8 cellular contexts compared by ENCODE assay signal in genomic region chr3:69014022-69014580, GRCh38. TPM values are rescaled to one million over a fixed set of nuclear protein-coding genes. Genes with fewer than 3 reads are reported as not detected.
DNase-seq lines count a peak whose midpoint lies in the region; ATAC-seq, FAIRE-seq and TF ChIP-seq lines count a peak whose summit lies in the region.

No MANE protein-coding gene starts in this region.

- H3K27ac ChIP-seq in mucosa of rectum (ENCODE audit: low read depth in 2 of 2, low read length in 2 of 2) = peak overlapping the region; percentile 89 to 91

- POLR2A ChIA-PET in AG04449 (lab: Yijun Ruan, JAX) = interaction anchor here (0.8 to 1.4 kb wide), 4 partner anchors 17 to 72 kb away, joined by 3 to 4 read pairs (median 3); no protein-coding TSS in a partner anchor

- H3K27ac Mint-ChIP-seq in IgD-negative memory B cell = peak overlapping the region in 2 of 3 donors; percentile 53 to 66

- H3K4me3 ChIP-seq in AG04449 (ENCODE audit: low read depth, low read length) (peak overlapping the region; percentile 72), bronchial epithelial cell (ENCODE audit: low read depth, low read length) (peak overlapping the region; percentile 69), mucosa of rectum (ENCODE audit: low read length in 2 of 2) (peak overlapping the region; percentile 81 to 83)

- ATAC-seq in HG03095 (IDR thresholded peaks at IDR 0.05; ENCODE audit: unreplicated experiment) (no peak), GM18861 (IDR thresholded peaks at IDR 0.05; ENCODE audit: unreplicated experiment) (no peak)

- H3K36me3 Mint-ChIP-seq in IgD-negative memory B cell = peaks cover 2% of the 10 kb centered on the region

- peaks cover 3 to 7% of the 10 kb centered on the region in 2 donors for H3K4me1 ChIP-seq in mucosa of rectum (ENCODE audit: control insufficient read depth in 2 of 2, insufficient read depth in 2 of 2, low read length in 2 of 2)

- H3K27me3 ChIP-seq in bronchial epithelial cell (ENCODE audit: control insufficient read depth, insufficient read depth, low read length) (no peaks in the 10 kb centered on the region), mucosa of rectum (ENCODE audit: control insufficient read depth in 2 of 2, insufficient read depth in 2 of 2, low read length in 2 of 2) (no peaks in the 10 kb centered on the region)

- H3K9me3 ChIP-seq in mucosa of rectum (ENCODE audit: control insufficient read depth in 2 of 2, low read length in 2 of 2) = no peaks in the 10 kb centered on the region

- CTCF ChIA-PET in AG04449 (lab: Yijun Ruan, JAX) = interaction anchor here (0.6 to 4.6 kb wide), 8 partner anchors 9 to 106 kb away, joined by 3 to 24 read pairs (median 4); no protein-coding TSS in a partner anchor

- peaks cover 2% of the 10 kb centered on the region for H3K36me3 ChIP-seq in bronchial epithelial cell (ENCODE audit: control insufficient read depth, insufficient read depth, low read length)
- peaks cover 0 to 4% of the 10 kb centered on the region in 2 donors for H3K36me3 ChIP-seq in mucosa of rectum (ENCODE audit: control insufficient read depth in 2 of 2, insufficient read depth in 2 of 2, low read length in 2 of 2)

- H3K27me3 Mint-ChIP-seq in IgD-negative memory B cell = no peaks in the 10 kb centered on the region

- H3K4me3 Mint-ChIP-seq in IgD-negative memory B cell = peak overlapping the region; percentile 84 to 93 (median 92)

- no peak for DNase-seq in AG04449 (ENCODE audit: low read depth, low spot score)
- peak; percentile 13 for DNase-seq in bronchial epithelial cell (ENCODE audit: low read depth)
- no peak for DNase-seq in hypothalamus (lab: John Stamatoyannopoulos, UW)
- no peak for DNase-seq in posterior cingulate gyrus

- FAIRE-seq in bronchial epithelial cell (lab: Jason Lieb, UNC) = no peak

- peaks cover 4 to 12% (median 12%) of the 10 kb centered on the region in 3 donors for H3K4me1 Mint-ChIP-seq in IgD-negative memory B cell

- intact Hi-C loops in posterior cingulate gyrus (cut with DNase I) = loop anchor here (5.0 kb wide), 1 partner anchor 68 kb away; the partner anchor contains the start of genes ARL6IP5 and UBA3

- TF ChIP-seq CTCF in AG04449 (IDR thresholded peaks at IDR 0.05; ENCODE audit: insufficient read depth, low read length, missing control alignments) (no peak), bronchial epithelial cell (IDR thresholded peaks at IDR 0.05; ENCODE audit: insufficient read depth, low read length, severe bottlenecking) (no peak)

- H3K9me3 Mint-ChIP-seq in IgD-negative memory B cell = no peaks in the 10 kb centered on the region

- peak overlapping the region; percentile 83 to 90 for H3K9ac ChIP-seq in mucosa of rectum (ENCODE audit: low read depth in 1 of 2, low read length in 2 of 2)

RNA-seq across cellular contexts. Expression of gene EOGT, which starts 0.6 kb away (rescaled TPM):
- polyA plus RNA-seq in IgD-negative memory B cell = 7.0 TPM
- 29.8 and 33.2 TPM in 2 replicates for total RNA-seq in bronchial epithelial cell

RNA-seq across cellular contexts. Expression of gene TMF1, which starts 38.0 kb away (rescaled TPM):
- 43.2 TPM for polyA plus RNA-seq in IgD-negative memory B cell
- total RNA-seq in bronchial epithelial cell = 21.3 and 28.9 TPM in 2 replicates
